Comparison of ENCODE assay signal across 37 cellular contexts in the genomic region with DNA sequence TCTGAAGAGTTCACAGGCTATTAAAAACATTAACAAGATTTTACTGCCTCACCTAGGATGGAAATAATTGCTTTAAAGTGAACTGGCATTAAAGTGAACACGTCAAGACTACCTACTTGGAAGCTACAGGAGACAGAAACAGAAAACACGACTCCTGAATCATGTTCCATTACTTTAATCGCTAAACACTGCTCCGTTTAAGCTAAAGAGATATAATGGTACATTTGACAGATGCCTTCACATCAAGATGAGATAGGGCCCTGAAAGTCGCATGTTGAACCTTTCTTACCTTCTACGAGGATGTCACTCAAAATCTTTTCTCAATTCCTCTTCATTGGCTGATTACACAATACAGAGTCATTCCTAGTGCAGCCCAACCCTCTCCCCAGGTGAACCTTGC.
"Had no signal": no experiment of that assay in that cellular context is flagged by ENCODE, and none has a peak within 500 bp of the region (broad histone marks: within the 10 kb centered on the region; RNA-seq: fewer than 3 reads in every experiment).

No MANE protein-coding gene starts in this region.

- H3K4me1 Mint-ChIP-seq: activated naive CD4-positive, alpha-beta T cell treated with anti-CD3 and anti-CD28 coated beads, Interleukin-2, amount 10 ng/mL, durations not matched to agents 7 days and 5 days; activated naive CD4-positive, alpha-beta T cell treated with anti-CD3 and anti-CD28 coated beads, Interleukin-2, amount 50 U/mL, for 24 hours; activated naive CD8-positive, alpha-beta T cell treated with anti-CD3 and anti-CD28 coated beads, Interleukin-2, amount 10 ng/mL, durations not matched to agents 7 days and 5 days; activated naive CD8-positive, alpha-beta T cell treated with anti-CD3 and anti-CD28 coated beads, Interleukin-2, amount 50 U/mL, for 24 hours; activated T-helper 17 cell treated with anti-CD3 and anti-CD28 coated beads, Interleukin-2, amount 50 U/mL, for 72 hours; central memory CD8-positive, alpha-beta T cell had no signal

- H3K27me3 Mint-ChIP-seq: activated naive CD4-positive, alpha-beta T cell treated with anti-CD3 and anti-CD28 coated beads, Interleukin-2, amount 50 U/mL, for 24 hours; activated naive CD8-positive, alpha-beta T cell; activated naive CD8-positive, alpha-beta T cell treated with anti-CD3 and anti-CD28 coated beads, Interleukin-2, amount 50 U/mL, for 24 hours; activated T-cell treated with anti-CD3 and anti-CD28 coated beads, Interleukin-2, amount 50 U/mL, for 24 hours; brain had no signal

- H3K9me3 ChIP-seq: adrenal gland, ascending aorta, body of pancreas, breast epithelium had no signal

- H3K4me1 ChIP-seq: ascending aorta, body of pancreas, breast epithelium had no signal

- H3K27ac ChIP-seq: adrenal gland, ascending aorta, body of pancreas, brain microvascular endothelial cell, breast epithelium, cardiac muscle cell had no signal

- H3K4me3 Mint-ChIP-seq: activated naive CD4-positive, alpha-beta T cell treated with anti-CD3 and anti-CD28 coated beads, Interleukin-2, amount 10 ng/mL, durations not matched to agents 7 days and 5 days; activated naive CD4-positive, alpha-beta T cell treated with anti-CD3 and anti-CD28 coated beads, Interleukin-2, amount 50 U/mL, for 24 hours; activated naive CD8-positive, alpha-beta T cell; activated naive CD8-positive, alpha-beta T cell treated with anti-CD3 and anti-CD28 coated beads, Interleukin-2, amount 10 ng/mL, durations not matched to agents 7 days and 5 days; activated naive CD8-positive, alpha-beta T cell treated with anti-CD3 and anti-CD28 coated beads, Interleukin-2, amount 50 U/mL, for 24 hours; activated T-cell treated with anti-CD3 and anti-CD28 coated beads, Interleukin-2, amount 50 U/mL, for 24 hours; activated T-cell treated with anti-CD3 and anti-CD28 coated beads, Interleukin-2, amount 50 U/mL, for 4 hours; activated T-cell treated with anti-CD3 and anti-CD28 coated beads, Interleukin-2, amount 50 U/mL, for 72 hours; activated T-helper 1 cell treated with anti-CD3 and anti-CD28 coated beads, Interleukin-12 subunit alpha, Interleukin-12 subunit beta, Interleukin-2, Interleukin-4 antibody, amounts not matched to agents 30 ng/mL and 10 ng/mL and 1 ng/mL, durations not matched to agents 14 hours and 24 hours and 36 hours; activated T-helper 17 cell treated with anti-CD3 and anti-CD28 coated beads, Interleukin-2, amount 50 U/mL, for 72 hours; brain; central memory CD8-positive, alpha-beta T cell had no signal

- H3K36me3 Mint-ChIP-seq: activated naive CD4-positive, alpha-beta T cell treated with anti-CD3 and anti-CD28 coated beads, Interleukin-2, amount 10 ng/mL, durations not matched to agents 7 days and 5 days; activated naive CD4-positive, alpha-beta T cell treated with anti-CD3 and anti-CD28 coated beads, Interleukin-2, amount 50 U/mL, for 24 hours; activated naive CD4-positive, alpha-beta T cell treated with anti-CD3 and anti-CD28 coated beads, Interleukin-2, amount 50 U/mL, for 72 hours; activated naive CD8-positive, alpha-beta T cell treated with anti-CD3 and anti-CD28 coated beads, Interleukin-2, amount 10 ng/mL, durations not matched to agents 7 days and 5 days; brain had no signal

- H3K36me3 ChIP-seq: adrenal gland, ascending aorta, brain microvascular endothelial cell, breast epithelium, cardiac muscle cell had no signal

- H3K4me3 ChIP-seq: adrenal gland, ascending aorta, body of pancreas, breast epithelium, cardiac muscle cell had no signal

- DNase-seq: activated effector memory CD4-positive, alpha-beta T cell treated with anti-CD3 and anti-CD28 coated beads, Interleukin-2, amount 50 U/mL, for 16 hours; activated effector memory CD4-positive, alpha-beta T cell treated with Interleukin-2 at 50 U/mL for 16 hours; activated gamma-delta T cell; activated gamma-delta T cell treated with Interleukin-2 at 50 U/mL for 16 hours; activated naive CD4-positive, alpha-beta T cell; activated naive CD4-positive, alpha-beta T cell treated with anti-CD3 and anti-CD28 coated beads, Interleukin-2, amount 10 ng/mL, durations not matched to agents 7 days and 5 days; activated naive CD4-positive, alpha-beta T cell treated with anti-CD3 and anti-CD28 coated beads, Interleukin-2, amount 50 U/mL, for 16 hours; activated naive CD4-positive, alpha-beta T cell treated with Interleukin-2 at 50 U/mL for 16 hours; activated naive CD8-positive, alpha-beta T cell treated with anti-CD3 and anti-CD28 coated beads, Interleukin-2, amount 10 ng/mL, durations not matched to agents 7 days and 5 days; activated naive CD8-positive, alpha-beta T cell treated with anti-CD3 and anti-CD28 coated beads, Interleukin-2, amount 50 U/mL, for 24 hours; activated T-cell treated with anti-CD3 and anti-CD28 coated beads for 4 hours; activated T-cell treated with anti-CD3 and anti-CD28 coated beads, Interleukin-2, amount 50 U/mL, for 1 hour; activated T-cell treated with anti-CD3 and anti-CD28 coated beads, Interleukin-2, amount 50 U/mL, for 24 hours; activated T-cell treated with anti-CD3 and anti-CD28 coated beads, Interleukin-2, amount 50 U/mL, for 4 hours; activated T-cell treated with anti-CD3 and anti-CD28 coated beads, Interleukin-2, amount 50 U/mL, for 48 hours; activated T-cell treated with anti-CD3 and anti-CD28 coated beads, Interleukin-2, amount 50 U/mL, for 72 hours; adrenal gland; amniotic stem cell; amygdala; anterior cingulate cortex; aorta; body of pancreas; brain microvascular endothelial cell; caudate nucleus; central memory CD4-positive, alpha-beta T cell; cerebellar nuclear complex had no signal

- H3K27ac Mint-ChIP-seq: activated naive CD4-positive, alpha-beta T cell treated with anti-CD3 and anti-CD28 coated beads, Interleukin-2, amount 10 ng/mL, durations not matched to agents 7 days and 5 days; activated naive CD4-positive, alpha-beta T cell treated with anti-CD3 and anti-CD28 coated beads, Interleukin-2, amount 50 U/mL, for 24 hours; activated naive CD4-positive, alpha-beta T cell treated with anti-CD3 and anti-CD28 coated beads, Interleukin-2, amount 50 U/mL, for 72 hours; activated naive CD8-positive, alpha-beta T cell; activated naive CD8-positive, alpha-beta T cell treated with anti-CD3 and anti-CD28 coated beads, Interleukin-2, amount 10 ng/mL, durations not matched to agents 7 days and 5 days; activated naive CD8-positive, alpha-beta T cell treated with anti-CD3 and anti-CD28 coated beads, Interleukin-2, amount 50 U/mL, for 24 hours; activated T-cell treated with anti-CD3 and anti-CD28 coated beads, Interleukin-2, amount 50 U/mL, for 24 hours; activated T-cell treated with anti-CD3 and anti-CD28 coated beads, Interleukin-2, amount 50 U/mL, for 72 hours; activated T-helper 1 cell treated with anti-CD3 and anti-CD28 coated beads, Interleukin-12 subunit alpha, Interleukin-12 subunit beta, Interleukin-2, Interleukin-4 antibody, amounts not matched to agents 30 ng/mL and 10 ng/mL and 1 ng/mL, durations not matched to agents 14 hours and 24 hours and 36 hours; activated T-helper 17 cell treated with anti-CD3 and anti-CD28 coated beads, Interleukin-2, amount 50 U/mL, for 72 hours; activated T-helper 2 cell treated with anti-CD3 and anti-CD28 coated beads, Interferon-gamma antibody, Interleukin-2, Interleukin-4, amounts not matched to agents 10 μg/mL and 5 μg/mL and 100 μg/mL, durations not matched to agents 14 hours and 24 hours and 36 hours; brain had no signal

- H3K9me3 Mint-ChIP-seq: activated naive CD8-positive, alpha-beta T cell treated with anti-CD3 and anti-CD28 coated beads, Interleukin-2, amount 50 U/mL, for 24 hours; activated T-cell treated with anti-CD3 and anti-CD28 coated beads, Interleukin-2, amount 50 U/mL, for 24 hours; activated T-cell treated with anti-CD3 and anti-CD28 coated beads, Interleukin-2, amount 50 U/mL, for 4 hours; activated T-cell treated with anti-CD3 and anti-CD28 coated beads, Interleukin-2, amount 50 U/mL, for 72 hours; activated T-helper 17 cell treated with anti-CD3 and anti-CD28 coated beads, Interleukin-2, amount 50 U/mL, for 72 hours; brain; central memory CD8-positive, alpha-beta T cell had no signal

- H3K27me3 ChIP-seq: adrenal gland, ascending aorta, brain microvascular endothelial cell, breast epithelium, cardiac muscle cell had no signal

- ATAC-seq: activated naive CD4-positive, alpha-beta T cell treated with anti-CD3 and anti-CD28 coated beads, Interleukin-2, amount 50 U/mL, for 72 hours; activated naive CD8-positive, alpha-beta T cell treated with anti-CD3 and anti-CD28 coated beads, Interleukin-2, amount 50 U/mL, for 24 hours; activated T-cell treated with anti-CD3 and anti-CD28 coated beads, Interleukin-2, amount 50 U/mL, for 4 hours; activated T-cell treated with anti-CD3 and anti-CD28 coated beads, Interleukin-2, amount 50 U/mL, for 72 hours; activated T-helper 17 cell treated with anti-CD3 and anti-CD28 coated beads, Interleukin-2, amount 50 U/mL, for 72 hours; body of pancreas had no signal
